ENCODE assay signal across 22 cellular contexts in the genomic region with DNA sequence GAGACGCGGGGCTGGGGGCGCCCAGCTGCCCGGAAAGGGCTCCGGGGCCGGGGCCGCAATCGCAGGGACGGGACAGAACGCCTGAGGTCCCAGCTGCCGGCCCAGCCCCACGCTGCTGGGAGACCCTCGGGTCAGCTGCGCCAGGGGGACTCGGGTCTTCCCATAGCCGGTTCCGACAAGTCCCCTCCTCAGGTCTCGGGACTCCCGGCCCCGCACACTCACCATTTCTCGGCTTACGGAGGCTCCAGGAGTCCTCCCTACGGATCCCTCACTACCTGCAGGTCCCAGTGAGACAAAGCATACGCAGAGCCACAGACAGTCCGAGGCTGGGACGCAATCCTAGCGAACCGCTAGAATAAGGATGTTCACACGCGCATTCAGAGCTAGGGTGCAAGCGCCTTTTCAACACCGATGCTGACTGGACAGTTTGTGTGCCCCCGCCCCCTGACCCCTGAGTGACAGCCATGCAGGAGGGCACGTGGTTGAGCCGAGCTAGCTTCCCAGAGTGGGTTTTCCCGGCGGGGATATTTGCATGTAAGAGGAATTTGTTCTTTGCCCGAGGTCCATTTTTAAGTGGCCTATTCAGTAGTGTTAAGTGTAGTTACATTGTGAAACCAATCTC. TPM values are rescaled to one million over a fixed set of nuclear protein-coding genes. Genes with fewer than 3 reads are reported as not detected.
A peak's percentile ranks its signal among the peaks of the same experiment; 100 is the strongest.
DNase-seq lines count a peak whose midpoint lies in the region; ATAC-seq, FAIRE-seq and TF ChIP-seq lines count a peak whose summit lies in the region.
"Had no signal": no experiment of that assay in that cellular context is flagged by ENCODE, and none has a peak within 500 bp of the region (broad histone marks: within the 10 kb centered on the region; RNA-seq: fewer than 3 reads in every experiment).

No MANE protein-coding gene starts in this region.

- H3K9ac ChIP-seq in ES-I3 (ENCODE audit: low read depth, low read length) (peak overlapping the region; percentile 35; the same call in 1 of the 2 replicates), GM12878 (ENCODE audit: control insufficient read depth, insufficient read depth, low read length) (no peak overlapping the region)
- H3K9ac ChIP-seq: BLaER1 treated with 17β-estradiol and CSF1 and Interleukin-3, amounts not matched to agents 10 nM and 100 nM had no signal

- 95% methylated on average over 38 of the region's 38 CpGs for WGBS in GM12878 (ENCODE audit: insufficient coverage, insufficient replicate concordance, low lambda C conversion rate, missing lambda C conversion rate)

- TF ChIP-seq CTCF in GM12878 (IDR thresholded peaks at IDR 0.05 in 2 of 3, conservative IDR thresholded peaks at IDR 0.05 in 1 of 3; ENCODE audit: control insufficient read depth in 2 of 3, extremely low read depth in 1 of 3, insufficient read depth in 1 of 3, low read depth in 3 of 3, low read length in 3 of 3) (no peak), left lung (IDR thresholded peaks at IDR 0.05) (no peak), retinal pigment epithelial cell (conservative IDR thresholded peaks at IDR 0.05; ENCODE audit: low read depth, low read length) (no peak), OCI-LY7 (conservative IDR thresholded peaks at IDR 0.05; ENCODE audit: low read length) (no peak)

- no peak for TF ChIP-seq RAD21 in GM12878 (IDR thresholded peaks at IDR 0.05; ENCODE audit: insufficient read depth, low read depth, low read length)

- H3K36me3 ChIP-seq in ES-I3 (ENCODE audit: insufficient read depth, low read length) = no peaks in the 10 kb centered on the region
- H3K36me3 ChIP-seq in GM12878 (ENCODE audit: control insufficient read depth in 2 of 2, insufficient read depth in 2 of 2, low read length in 1 of 2) = no peaks in the 10 kb centered on the region; a peak in 2 of 4 replicates
- H3K36me3 ChIP-seq in left lung = peaks cover 0 to 40% of the 10 kb centered on the region in 2 donors
- no peaks in the 10 kb centered on the region; the same call in 1 of the 2 replicates for H3K36me3 ChIP-seq in OCI-LY7 (ENCODE audit: insufficient read depth, low read length)
- H3K36me3 ChIP-seq: uterus had no signal

- FAIRE-seq in GM12878 (lab: Jason Lieb, UNC) = no peak
- FAIRE-seq: bronchial epithelial cell had no signal

- H3K9me3 ChIP-seq in ES-I3 (ENCODE audit: control insufficient read depth, insufficient read depth, low read length) = no peaks in the 10 kb centered on the region
- no peaks in the 10 kb centered on the region; the same call in 2 of the 3 replicates for H3K9me3 ChIP-seq in GM12878 (replicated peaks; ENCODE audit: control insufficient read depth, insufficient read depth, low read length)
- no peaks in the 10 kb centered on the region for H3K9me3 ChIP-seq in left lung
- no peaks in the 10 kb centered on the region for H3K9me3 ChIP-seq in OCI-LY7 (ENCODE audit: low read length)
- H3K9me3 ChIP-seq: BLaER1 treated with 17β-estradiol and CSF1 and Interleukin-3, amounts not matched to agents 10 nM and 100 nM; Peyer's patch; uterus had no signal

- POLR2A ChIA-PET in GM12878 (lab: Charles Lee) = no interaction called here
- POLR2A ChIA-PET in OCI-LY7 (lab: Charles Lee) = no interaction called here

- no peak for TF ChIP-seq POLR2A in GM12878 (IDR thresholded peaks at IDR 0.05; ENCODE audit: low read depth, low read length)

- H3K27me3 ChIP-seq in GM12878 (replicated peaks in 1 of 2; ENCODE audit: control insufficient read depth in 2 of 2, insufficient read depth in 2 of 2, low read length in 1 of 2) (no peaks in the 10 kb centered on the region), left lung (no peaks in the 10 kb centered on the region)
- H3K27me3 ChIP-seq: BLaER1 treated with 17β-estradiol and CSF1 and Interleukin-3, amounts not matched to agents 10 nM and 100 nM; foreskin keratinocyte; Peyer's patch; uterus had no signal

- H3K4me1 ChIP-seq in ES-I3 (ENCODE audit: insufficient read depth, low read length) (no peaks in the 10 kb centered on the region), GM12878 (ENCODE audit: control insufficient read depth, insufficient read depth, low read length) (no peaks in the 10 kb centered on the region), left lung (no peaks in the 10 kb centered on the region), OCI-LY7 (ENCODE audit: insufficient read depth, low read length, poor library complexity, severe bottlenecking) (no peaks in the 10 kb centered on the region)
- H3K4me1 ChIP-seq: BLaER1 treated with 17β-estradiol and CSF1 and Interleukin-3, amounts not matched to agents 10 nM and 100 nM; foreskin keratinocyte; Peyer's patch; uterus had no signal

- DNase-seq in GM12878 (ENCODE audit: low read depth, low spot score) = no peak
- DNase-seq in left lung = peak; percentile 59 to 77
- no peak for DNase-seq in retinal pigment epithelial cell (ENCODE audit: low read depth)
- no peak for DNase-seq in OCI-LY7 (ENCODE audit: low spot score)
- no peak for DNase-seq in NCI-H2196 (lab: John Stamatoyannopoulos, UW; ENCODE audit: unreplicated experiment)
- no peak for DNase-seq in activated T-cell treated with anti-CD3 and anti-CD28 coated beads for 4 hours
- DNase-seq: activated CD4-positive, alpha-beta T cell treated with anti-CD3 and anti-CD28 coated beads, Interleukin-2, amount 50 U/mL, for 4 hours; activated CD8-positive, alpha-beta memory T cell treated with anti-CD3 and anti-CD28 coated beads, Interleukin-2, amount 50 U/mL, for 48 hours; EL; foreskin keratinocyte; KBM-7; NCI-H1694 treated with DMSO at 0.1 percent for 48 hours; NCI-H2227 treated with DMSO at 0.1 percent for 48 hours; stimulated activated CD4-positive, alpha-beta T cell treated with anti-CD3 and anti-CD28 coated beads, Interleukin-4, amount 100 ng/mL, for 4 hours; uterus had no signal

- H3K4me2 ChIP-seq in GM12878 (ENCODE audit: control insufficient read depth, insufficient read depth) = no peak overlapping the region
- H3K4me2 ChIP-seq in OCI-LY7 (ENCODE audit: low read length) = no peak overlapping the region
- H3K4me2 ChIP-seq: BLaER1 treated with 17β-estradiol and CSF1 and Interleukin-3, amounts not matched to agents 10 nM and 100 nM had no signal

- H3K9me2 ChIP-seq in OCI-LY7 (ENCODE audit: insufficient read depth, low read length) = no peaks in the 10 kb centered on the region

- H2AFZ ChIP-seq in GM12878 (ENCODE audit: control insufficient read depth, low read depth, low read length) (no peak overlapping the region), OCI-LY7 (ENCODE audit: low read length) (no peak overlapping the region)

- SMC1A ChIA-PET in GM12878 (lab: Charles Lee; ENCODE audit: uncharacterized antibody, unreplicated experiment) = no interaction called here

- no peak for ATAC-seq in GM12878
- peak; percentile 96 for ATAC-seq in left lung
- ATAC-seq in HG03025 (IDR thresholded peaks at IDR 0.05; ENCODE audit: low FRiP score, unreplicated experiment) = no peak
- ATAC-seq: foreskin keratinocyte; natural killer cell treated with Interleukin-12 subunit alpha and Interleukin-12 subunit beta and Interleukin-15 and Interleukin-18, amount 100 ng/mL, for 72 hours; stimulated activated naive CD8-positive, alpha-beta T cell treated with anti-CD3 and anti-CD28 coated beads, Interleukin-15, amount 100 ng/mL, for 72 hours had no signal

- H3K27ac ChIP-seq in GM12878 (ENCODE audit: control insufficient read depth, insufficient read depth) (no peak overlapping the region), left lung (no peak overlapping the region), OCI-LY7 (ENCODE audit: low read depth, low read length, poor library complexity, severe bottlenecking) (no peak overlapping the region)
- H3K27ac ChIP-seq: BLaER1 treated with 17β-estradiol and CSF1 and Interleukin-3, amounts not matched to agents 10 nM and 100 nM; foreskin keratinocyte; Peyer's patch; uterus had no signal

- in situ Hi-C loops in GM12878 (cut with MboI) = no loop called here

- no peaks in the 10 kb centered on the region for H3K79me2 ChIP-seq in GM12878 (ENCODE audit: control insufficient read depth, insufficient read depth, low read length)
- H3K79me2 ChIP-seq in OCI-LY7 (ENCODE audit: insufficient read depth, low read depth, low read length) = no peaks in the 10 kb centered on the region

- no peaks in the 10 kb centered on the region for H4K20me1 ChIP-seq in GM12878 (ENCODE audit: control insufficient read depth, insufficient read depth)
- no peaks in the 10 kb centered on the region for H4K20me1 ChIP-seq in OCI-LY7 (ENCODE audit: insufficient read depth, low read length)

- intact Hi-C loops in GM12878 (cut with micrococcal nuclease; ENCODE audit: unreplicated experiment) = no loop called here
- intact Hi-C loops in left lung (cut with DNase I) = no loop called here
- intact Hi-C loops in OCI-LY7 (cut with micrococcal nuclease; ENCODE audit: unreplicated experiment) = no loop called here

- no peak overlapping the region for H3K4me3 ChIP-seq in GM12878
- H3K4me3 ChIP-seq in left lung = no peak overlapping the region
- peak overlapping the region; percentile 27 for H3K4me3 ChIP-seq in retinal pigment epithelial cell (ENCODE audit: low read length)
- H3K4me3 ChIP-seq in OCI-LY7 (ENCODE audit: low read depth, low read length, poor library complexity, severe bottlenecking) = no peak overlapping the region
- H3K4me3 ChIP-seq: BLaER1 treated with 17β-estradiol and CSF1 and Interleukin-3, amounts not matched to agents 10 nM and 100 nM; Peyer's patch; uterus had no signal

- RAD21 ChIA-PET in GM12878 (lab: Charles Lee; ENCODE audit: unreplicated experiment) = no interaction called here

- CTCF ChIA-PET in GM12878 (lab: Yijun Ruan, JAX) = no interaction called here
- CTCF ChIA-PET in OCI-LY7 (lab: Charles Lee; ENCODE audit: unreplicated experiment) = no interaction called here

- TF ChIP-seq EP300 in GM12878 (IDR thresholded peaks at IDR 0.05; ENCODE audit: borderline replicate concordance in 1 of 2, control insufficient read depth in 1 of 2, low read depth in 2 of 2, low read length in 2 of 2) = no peak

- BruUV-seq in GM12878 (replicated peaks; lab: Mats Ljungman, UMichigan) = TSS peak; percentile 35
- BruUV-seq in OCI-LY7 (replicated peaks; lab: Mats Ljungman, UMichigan) = no TSS peak

RNA-seq across cellular contexts. Expression of gene ZNF490, which starts 13.6 kb away (rescaled TPM):
- 19.8 and 20.0 TPM in 2 replicates for total RNA-seq in GM12878 (2013; cell fraction: nucleolus; rRNA removed)
- total RNA-seq in GM12878 (2014; rRNA removed) (7.7 and 7.9 TPM in 2 replicates), GM12878 (2014; rRNA removed; fragmentation: Illumina TruSeq; extraction: Trizol) (7.2 TPM in 2 replicates), GM12878 (2021) (8.4 TPM in 2 replicates), left lung (10 to 100 TPM in 1 of 2 donors, 1 to 10 TPM in 1; 9.2 to 11.7 TPM), OCI-LY7 (2022) (8.1 and 11.2 TPM in 2 replicates)
- polyA plus RNA-seq in GM12878 (2011; ENCODE audit: low read depth) = 1.5 TPM
- polyA plus RNA-seq in GM12878 (2011; rRNA removed) (7.0 and 7.2 TPM in 2 replicates), GM12878 (2014; fragmentation: Illumina TruSeq; extraction: Trizol) (3.2 and 5.0 TPM in 2 replicates), GM12878 (2014; fragmentation: Nextera tagmentation; extraction: Ambion mirVana) (1 to 10 TPM in 1 of 2 experiments, under 1 TPM in 1; 0.57 to 1.4 TPM), GM12878 (2014; rRNA removed) (2.6 and 3.2 TPM in 2 replicates), GM12878 (2016; fragmentation: Nextera tagmentation; extraction: Ambion mirVana) (1 to 10 TPM; 2.7 to 2.8 TPM)
- 3.7 and 6.0 TPM in 2 replicates for polyA plus RNA-seq in GM12878 (2011; cell fraction: cytosol; rRNA removed)
- polyA plus RNA-seq in GM12878 (2011; cell fraction: nucleus; rRNA removed) = 2.8 and 4.3 TPM in 2 replicates
- 3.1 and 3.5 TPM in 2 replicates for polyA plus RNA-seq in GM12878 (2012)
- polyA minus RNA-seq in GM12878 (2011; rRNA and poly(A)+ RNA removed) = 14.4 and 15.1 TPM in 2 replicates
- 3.3 and 7.4 TPM in 2 replicates for polyA minus RNA-seq in GM12878 (2011; cell fraction: cytosol; rRNA and poly(A)+ RNA removed)
- polyA minus RNA-seq in GM12878 (2011; cell fraction: nucleus; rRNA and poly(A)+ RNA removed) = 18.5 and 38.8 TPM in 2 replicates
- total RNA-seq in OCI-LY7 (2014; rRNA removed; shearing (Covaris generic)) = 6.3 and 8.6 TPM in 2 replicates

RNA-seq across cellular contexts. Expression of gene ZNF791, which starts 13.7 kb away (rescaled TPM):
- total RNA-seq in GM12878 (2013; cell fraction: nucleolus; rRNA removed) = 53.0 and 54.5 TPM in 2 replicates
- total RNA-seq in GM12878 (2014; rRNA removed) (10.0 and 12.5 TPM in 2 replicates), GM12878 (2014; rRNA removed; fragmentation: Illumina TruSeq; extraction: Trizol) (18.6 and 19.2 TPM in 2 replicates), GM12878 (2021) (12.1 and 15.1 TPM in 2 replicates), left lung (10 to 100 TPM; 18.0 to 23.3 TPM), OCI-LY7 (2022) (17.1 and 18.2 TPM in 2 replicates)
- 7.0 TPM for polyA plus RNA-seq in GM12878 (2011; ENCODE audit: low read depth)
- polyA plus RNA-seq in GM12878 (2011; rRNA removed) (24.0 and 35.6 TPM in 2 replicates), GM12878 (2014; fragmentation: Illumina TruSeq; extraction: Trizol) (15.9 and 18.4 TPM in 2 replicates), GM12878 (2014; fragmentation: Nextera tagmentation; extraction: Ambion mirVana) (1 to 10 TPM; 7.5 to 9.2 TPM), GM12878 (2014; rRNA removed) (8.3 and 8.8 TPM in 2 replicates), GM12878 (2016; fragmentation: Nextera tagmentation; extraction: Ambion mirVana) (10 to 100 TPM; 11.0 to 11.1 TPM)
- polyA plus RNA-seq in GM12878 (2011; cell fraction: cytosol; rRNA removed) = 12.6 and 13.4 TPM in 2 replicates
- polyA plus RNA-seq in GM12878 (2011; cell fraction: nucleus; rRNA removed) = 9.6 and 10.6 TPM in 2 replicates
- polyA plus RNA-seq in GM12878 (2012) = 11.0 and 11.8 TPM in 2 replicates
- 19.1 and 26.3 TPM in 2 replicates for polyA minus RNA-seq in GM12878 (2011; rRNA and poly(A)+ RNA removed)
- polyA minus RNA-seq in GM12878 (2011; cell fraction: cytosol; rRNA and poly(A)+ RNA removed) = 19.8 and 23.3 TPM in 2 replicates
- 8.2 and 19.2 TPM in 2 replicates for polyA minus RNA-seq in GM12878 (2011; cell fraction: nucleus; rRNA and poly(A)+ RNA removed)
- 5.3 and 7.8 TPM in 2 replicates for total RNA-seq in OCI-LY7 (2014; rRNA removed; shearing (Covaris generic))

RNA-seq across cellular contexts. Expression of gene ZNF564, which starts 45.8 kb away (rescaled TPM):
- 28.4 and 29.3 TPM in 2 replicates for total RNA-seq in GM12878 (2013; cell fraction: nucleolus; rRNA removed)
- total RNA-seq in GM12878 (2014; rRNA removed) (4.1 and 4.7 TPM in 2 replicates), GM12878 (2014; rRNA removed; fragmentation: Illumina TruSeq; extraction: Trizol) (6.1 and 6.8 TPM in 2 replicates), GM12878 (2021) (5.4 and 7.4 TPM in 2 replicates), left lung (10 to 100 TPM in 1 of 2 donors, 1 to 10 TPM in 1; 9.9 to 12.5 TPM), OCI-LY7 (2022) (13.1 and 16.5 TPM in 2 replicates)
- 5.5 TPM for polyA plus RNA-seq in GM12878 (2011; ENCODE audit: low read depth)
- polyA plus RNA-seq in GM12878 (2011; rRNA removed) (5.6 and 9.6 TPM in 2 replicates), GM12878 (2014; fragmentation: Illumina TruSeq; extraction: Trizol) (4.5 and 6.2 TPM in 2 replicates), GM12878 (2014; fragmentation: Nextera tagmentation; extraction: Ambion mirVana) (1 to 10 TPM; 1.5 to 1.8 TPM), GM12878 (2014; rRNA removed) (2.3 and 5.2 TPM in 2 replicates), GM12878 (2016; fragmentation: Nextera tagmentation; extraction: Ambion mirVana) (1 to 10 TPM; 7.6 to 8.9 TPM)
- 2.2 and 2.5 TPM in 2 replicates for polyA plus RNA-seq in GM12878 (2011; cell fraction: cytosol; rRNA removed)
- 5.9 and 6.8 TPM in 2 replicates for polyA plus RNA-seq in GM12878 (2011; cell fraction: nucleus; rRNA removed)
- 3.9 and 4.7 TPM in 2 replicates for polyA plus RNA-seq in GM12878 (2012)
- 4.8 and 5.4 TPM in 2 replicates for polyA minus RNA-seq in GM12878 (2011; rRNA and poly(A)+ RNA removed)
- 4.2 and 5.7 TPM in 2 replicates for polyA minus RNA-seq in GM12878 (2011; cell fraction: cytosol; rRNA and poly(A)+ RNA removed)
- 7.4 and 18.0 TPM in 2 replicates for polyA minus RNA-seq in GM12878 (2011; cell fraction: nucleus; rRNA and poly(A)+ RNA removed)
- total RNA-seq in OCI-LY7 (2014; rRNA removed; shearing (Covaris generic)) = 6.6 and 8.0 TPM in 2 replicates

Comparison
In these comparisons a context has a peak if more than half of its experiments do, and no peak if none do; other contexts are left out.
1. DNase-seq: peak in left lung (2 of 2); none in GM12878 (single experiment), retinal pigment epithelial cell (single experiment), OCI-LY7 (single experiment), NCI-H2196 (single experiment) and activated T-cell treated with anti-CD3 and anti-CD28 coated beads for 4 hours (single experiment).